ENCODE assay signal across 23 cellular contexts in genomic region chr1:109994654-109995053, GRCh38. TPM values are rescaled to one million over a fixed set of nuclear protein-coding genes. Genes with fewer than 3 reads are reported as not detected.
A peak's percentile ranks its signal among the peaks of the same experiment; 100 is the strongest.
DNase-seq lines count a peak whose midpoint lies in the region; ATAC-seq and TF ChIP-seq lines count a peak whose summit lies in the region.
"Had no signal": no experiment of that assay in that cellular context is flagged by ENCODE, and none has a peak within 500 bp of the region (broad histone marks: within the 10 kb centered on the region; RNA-seq: fewer than 3 reads in every experiment).

No MANE protein-coding gene starts in this region.

- H3K36me3 Mint-ChIP-seq in brain, result peaks cover 31% of the 10 kb centered on the region
- peaks cover 14% of the 10 kb centered on the region for H3K36me3 Mint-ChIP-seq in mesothelial cell of epicardium

- DNase-seq in NCI-H524 (lab: John Stamatoyannopoulos, UW) (peak; percentile 74 to 96), mesothelial cell of epicardium (ENCODE audit: low spot score in 2 of 2, unreplicated experiment in 2 of 2) (no peak), lower lobe of right lung (no peak), retina (no peak)
- DNase-seq in activated CD4-positive, CD25-positive, alpha-beta regulatory T cell (lab: John Stamatoyannopoulos, UW), result no peak
- DNase-seq: activated CD4-positive, alpha-beta T cell treated with anti-CD3 and anti-CD28 coated beads for 1 hour; activated naive CD4-positive, alpha-beta T cell treated with anti-CD3 and anti-CD28 coated beads, Interleukin-2, amount 50 U/mL, for 16 hours; activated T-cell treated with anti-CD3 and anti-CD28 coated beads, Interleukin-2, amount 50 U/mL, for 4 hours; aorta; CD4-positive, CD25-positive, alpha-beta regulatory T cell; HCEC 1CT; MM.1S; NCI-H1694 treated with DMSO at 0.1 percent for 48 hours; NK-92 treated with Interleukin-12 subunit alpha and Interleukin-12 subunit beta, amount 100 ng/mL, for 24 hours; stimulated activated CD4-positive, alpha-beta T cell treated with anti-CD3 and anti-CD28 coated beads, Interleukin-15, amount 100 ng/mL, for 24 hours; T-helper 1 cell had no signal

- H3K4me1 Mint-ChIP-seq in brain (peaks cover 82% of the 10 kb centered on the region), mesothelial cell of epicardium (peaks cover 42% of the 10 kb centered on the region)

- H3K4me1 ChIP-seq in stomach smooth muscle (ENCODE audit: control insufficient read depth, insufficient read depth, low read length) (peaks cover 39% of the 10 kb centered on the region), lower lobe of right lung (peaks cover 47% of the 10 kb centered on the region)

- H3K4me3 Mint-ChIP-seq in brain (peak overlapping the region in 1 of 5 experiments; percentile 54), mesothelial cell of epicardium (no peak overlapping the region)
- H3K4me3 Mint-ChIP-seq: activated T-cell treated with anti-CD3 and anti-CD28 coated beads, Interleukin-2, amount 50 U/mL, for 4 hours; CD4-positive, CD25-positive, alpha-beta regulatory T cell; central memory CD8-positive, alpha-beta T cell had no signal

- TF ChIP-seq CTCF in brain (conservative IDR thresholded peaks at IDR 0.05), result no peak
- no peak for TF ChIP-seq CTCF in mesothelial cell of epicardium (IDR thresholded peaks at IDR 0.05; ENCODE audit: unreplicated experiment)
- no peak for TF ChIP-seq CTCF in lower lobe of right lung (IDR thresholded peaks at IDR 0.05)

- H3K36me3 ChIP-seq in stomach smooth muscle (ENCODE audit: control insufficient read depth in 2 of 2, insufficient read depth in 2 of 2, low read length in 2 of 2) (peaks cover 0 to 3% of the 10 kb centered on the region in 2 donors), lower lobe of right lung (peaks cover 15% of the 10 kb centered on the region)
- H3K36me3 ChIP-seq: right atrium auricular region had no signal

- no peak for ATAC-seq in lower lobe of right lung
- ATAC-seq: activated T-cell treated with anti-CD3 and anti-CD28 coated beads, Interleukin-2, amount 50 U/mL, for 4 hours; K562; Panc1 had no signal

- peak overlapping the region; percentile 4 to 93 (median 86) for H3K27ac Mint-ChIP-seq in brain
- peak overlapping the region; percentile 6 for H3K27ac Mint-ChIP-seq in mesothelial cell of epicardium

- no peaks in the 10 kb centered on the region for H3K9me3 ChIP-seq in stomach smooth muscle (ENCODE audit: control insufficient read depth in 2 of 2, low read length in 2 of 2)
- no peaks in the 10 kb centered on the region for H3K9me3 ChIP-seq in lower lobe of right lung
- H3K9me3 ChIP-seq: right atrium auricular region had no signal

- intact Hi-C loops in lower lobe of right lung (cut with DNase I), result no loop called here

- H3K27ac ChIP-seq in stomach smooth muscle (ENCODE audit: low read length) (peak overlapping the region; percentile 68), lower lobe of right lung (no peak overlapping the region)
- H3K27ac ChIP-seq: epithelial cell of prostate, right atrium auricular region had no signal

- no peaks in the 10 kb centered on the region for H3K27me3 ChIP-seq in stomach smooth muscle (ENCODE audit: control insufficient read depth in 1 of 2, insufficient read depth in 2 of 2, low read length in 2 of 2)
- no peaks in the 10 kb centered on the region for H3K27me3 ChIP-seq in lower lobe of right lung (ENCODE audit: low read depth)
- H3K27me3 ChIP-seq: right atrium auricular region had no signal

- no peak overlapping the region for H3K4me3 ChIP-seq in stomach smooth muscle (ENCODE audit: low read length in 2 of 2)
- no peak overlapping the region for H3K4me3 ChIP-seq in lower lobe of right lung
- H3K4me3 ChIP-seq: K562, right atrium auricular region had no signal

- H3K9me3 Mint-ChIP-seq in brain, result no peaks in the 10 kb centered on the region
- no peaks in the 10 kb centered on the region for H3K9me3 Mint-ChIP-seq in mesothelial cell of epicardium
- H3K9me3 Mint-ChIP-seq: activated T-cell treated with anti-CD3 and anti-CD28 coated beads, Interleukin-2, amount 50 U/mL, for 4 hours; CD4-positive, CD25-positive, alpha-beta regulatory T cell; central memory CD8-positive, alpha-beta T cell had no signal

- H3K27me3 Mint-ChIP-seq in brain (no peaks in the 10 kb centered on the region), mesothelial cell of epicardium (ENCODE audit: low read depth) (no peaks in the 10 kb centered on the region)
- H3K27me3 Mint-ChIP-seq: CD4-positive, CD25-positive, alpha-beta regulatory T cell; central memory CD8-positive, alpha-beta T cell had no signal

- no peak overlapping the region for H3K9ac ChIP-seq in stomach smooth muscle (ENCODE audit: low read length in 2 of 2)

RNA-seq across cellular contexts. Expression of gene AHCYL1, which starts 10.1 kb away (rescaled TPM):
- 164 TPM for polyA plus RNA-seq in brain (ENCODE audit: insufficient read depth, low read depth, low replicate concordance)
- 98.7 to 102 TPM (median 102 TPM) in 3 replicates for total RNA-seq in mesothelial cell of epicardium
- total RNA-seq in lower lobe of right lung, result 83.9 TPM

RNA-seq across cellular contexts. Expression of gene STRIP1, which starts 39.8 kb away (rescaled TPM):
- polyA plus RNA-seq in brain (ENCODE audit: insufficient read depth, low read depth, low replicate concordance), result 27.8 TPM
- total RNA-seq in mesothelial cell of epicardium, result 93.8 to 99.2 TPM (median 96.0 TPM) in 3 replicates
- total RNA-seq in lower lobe of right lung, result 36.5 TPM

Comparison
In these comparisons a context has a peak if more than half of its experiments do, and no peak if none do; other contexts are left out.
1. DNase-seq: peak in NCI-H524 (2 of 2); none in mesothelial cell of epicardium (0 of 2), lower lobe of right lung (single experiment), retina (single experiment) and activated CD4-positive, CD25-positive, alpha-beta regulatory T cell (0 of 4).